Comparison of ENCODE assay signal across 18 cellular contexts in genomic region chr20:38907918-38908677, GRCh38. TPM values are rescaled to one million over a fixed set of nuclear protein-coding genes. Genes with fewer than 3 reads are reported as not detected.
DNase-seq lines count a peak whose midpoint lies in the region; ATAC-seq, FAIRE-seq and TF ChIP-seq lines count a peak whose summit lies in the region.
"Had no signal": no experiment of that assay in that cellular context is flagged by ENCODE, and none has a peak within 500 bp of the region (broad histone marks: within the 10 kb centered on the region; RNA-seq: fewer than 3 reads in every experiment).

No MANE protein-coding gene starts in this region.

- H3K4me1 Mint-ChIP-seq in effector memory CD8-positive, alpha-beta T cell (ENCODE audit: low read depth in 2 of 2), result peaks cover 11 to 22% of the 10 kb centered on the region in 2 donors
- H3K4me1 Mint-ChIP-seq: CD14-positive monocyte, GM23338 had no signal

- no peak for TF ChIP-seq CTCF in A549 (IDR thresholded peaks at IDR 0.05)
- TF ChIP-seq CTCF in Panc1 (IDR thresholded peaks at IDR 0.05), result no peak
- no peak for TF ChIP-seq CTCF in spleen (IDR thresholded peaks at IDR 0.05 in 8 of 11, conservative IDR thresholded peaks at IDR 0.05 in 3 of 11)

- H3K27me3 Mint-ChIP-seq in effector memory CD8-positive, alpha-beta T cell, result no peaks in the 10 kb centered on the region

- no peak overlapping the region for H3K4me3 Mint-ChIP-seq in effector memory CD8-positive, alpha-beta T cell
- H3K4me3 Mint-ChIP-seq: CD14-positive monocyte, GM23338 had no signal

- CTCF ChIA-PET in A549 (lab: Yijun Ruan, JAX) (interaction anchor here (1.1 to 2.5 kb wide), 5 partner anchors 11 to 48 kb away, joined by 3 to 11 read pairs (median 4); partner anchors contain the start of gene FAM83D), Panc1 (lab: Charles Lee) (no interaction called here)

- H3K4me1 ChIP-seq in A549 (peaks cover 9% of the 10 kb centered on the region), Panc1 (ENCODE audit: control insufficient read depth, insufficient read depth, low read length) (no peaks in the 10 kb centered on the region), spleen (no peaks in the 10 kb centered on the region)

- peak; percentile 20 to 40; a peak in 2 of 6 replicates for ATAC-seq in A549
- peak; percentile 34; the same call in 1 of the 2 replicates for ATAC-seq in Panc1
- no peak for ATAC-seq in effector memory CD8-positive, alpha-beta T cell (replicated peaks)
- ATAC-seq: GM23338, PC-3 had no signal

- peaks cover 87% of the 10 kb centered on the region for H3K36me3 Mint-ChIP-seq in effector memory CD8-positive, alpha-beta T cell (ENCODE audit: insufficient read depth)

- no TSS peak for BruUV-seq in Panc1 (replicated peaks; lab: Mats Ljungman, UMichigan)

- POLR2A ChIA-PET in A549 (lab: Yijun Ruan, JAX), result no interaction called here
- POLR2A ChIA-PET in Panc1 (lab: Charles Lee), result no interaction called here

- H3K9me3 ChIP-seq in A549 (no peaks in the 10 kb centered on the region), Panc1 (ENCODE audit: control insufficient read depth, insufficient read depth, low read depth, low read length) (no peaks in the 10 kb centered on the region), spleen (peaks cover 0 to 15% (median 9%) of the 10 kb centered on the region in 8 donors)

- no peak overlapping the region for H3K27ac ChIP-seq in A549
- H3K27ac ChIP-seq in Panc1 (ENCODE audit: low read length), result no peak overlapping the region
- no peak overlapping the region for H3K27ac ChIP-seq in spleen

- intact Hi-C loops in Panc1 (cut with micrococcal nuclease; ENCODE audit: unreplicated experiment), result no loop called here
- intact Hi-C loops in spleen (cut with DNase I; ENCODE audit: low total_unique reads), result no loop called here

- no peak for FAIRE-seq in A549 (lab: Jason Lieb, UNC)
- FAIRE-seq: GM12892 had no signal

- TF ChIP-seq POLR2A in A549 (IDR thresholded peaks at IDR 0.05; ENCODE audit: low read length) (no peak), spleen (IDR thresholded peaks at IDR 0.05) (no peak)

- no peaks in the 10 kb centered on the region for H3K27me3 ChIP-seq in Panc1 (ENCODE audit: control insufficient read depth, insufficient read depth, low read length)
- H3K27me3 ChIP-seq in spleen (replicated peaks in 1 of 7), result no peaks in the 10 kb centered on the region

- no peaks in the 10 kb centered on the region for H3K36me3 ChIP-seq in Panc1 (ENCODE audit: control insufficient read depth, insufficient read depth, low read length)
- peaks cover 0 to 100% (median 80%) of the 10 kb centered on the region in 6 donors for H3K36me3 ChIP-seq in spleen

- no peak for TF ChIP-seq RAD21 in A549 (conservative IDR thresholded peaks at IDR 0.05 in 1 of 2, IDR thresholded peaks at IDR 0.05 in 1 of 2)

- 85% methylated on average over 10 of the region's 13 CpGs for WGBS in A549 (ENCODE audit: missing lambda C conversion rate)
- WGBS in spleen, 5 donors, result 93 to 96% (median 96%) methylated on average over 7 to 13 of the region's 13 CpGs

- DNase-seq in A549 (ENCODE audit: low read depth in 1 of 2, low spot score in 1 of 2), result no peak
- no peak for DNase-seq in Panc1 (ENCODE audit: low read depth, low spot score)
- DNase-seq in effector memory CD8-positive, alpha-beta T cell, result no peak
- peak; percentile 59 for DNase-seq in spleen
- no peak for DNase-seq in KG1 (lab: John Stamatoyannopoulos, UW)
- no peak for DNase-seq in NCI-H2107 (lab: John Stamatoyannopoulos, UW)
- DNase-seq in effector CD8-positive, alpha-beta T cell (lab: John Stamatoyannopoulos, UW), result no peak
- DNase-seq: COR-L47, GF-D8, KBM-7, NCI-H1436, NCI-H2081, NCI-H510A, NCI-H774, PC-3 had no signal

- TF ChIP-seq EP300 in A549 (IDR thresholded peaks at IDR 0.05), result no peak

- in situ Hi-C loops in Panc1 (cut with HindIII; ENCODE audit: low pct_unique_long_range_greater_than_20kb, low sequenced_read_pairs), result no loop called here

- no peak overlapping the region for H3K4me2 ChIP-seq in A549
- H3K4me2 ChIP-seq: GM23338 had no signal

- no peaks in the 10 kb centered on the region for H3K9me3 Mint-ChIP-seq in effector memory CD8-positive, alpha-beta T cell
- H3K9me3 Mint-ChIP-seq: GM23338 had no signal

- H3K4me3 ChIP-seq in A549, result no peak overlapping the region
- H3K4me3 ChIP-seq in Panc1 (ENCODE audit: low read depth in 2 of 2, low read length in 2 of 2), result no peak overlapping the region
- H3K4me3 ChIP-seq in spleen, result no peak overlapping the region
- H3K4me3 ChIP-seq: GM23338 had no signal

- peak overlapping the region; percentile 38 to 44 for H3K27ac Mint-ChIP-seq in effector memory CD8-positive, alpha-beta T cell
- H3K27ac Mint-ChIP-seq: CD14-positive monocyte, GM23338 had no signal

TF ChIP-seq in A549, 52 proteins besides CTCF, POLR2A, EP300 and RAD21 (continues in another document):
- TF ChIP-seq, protein P1, sequence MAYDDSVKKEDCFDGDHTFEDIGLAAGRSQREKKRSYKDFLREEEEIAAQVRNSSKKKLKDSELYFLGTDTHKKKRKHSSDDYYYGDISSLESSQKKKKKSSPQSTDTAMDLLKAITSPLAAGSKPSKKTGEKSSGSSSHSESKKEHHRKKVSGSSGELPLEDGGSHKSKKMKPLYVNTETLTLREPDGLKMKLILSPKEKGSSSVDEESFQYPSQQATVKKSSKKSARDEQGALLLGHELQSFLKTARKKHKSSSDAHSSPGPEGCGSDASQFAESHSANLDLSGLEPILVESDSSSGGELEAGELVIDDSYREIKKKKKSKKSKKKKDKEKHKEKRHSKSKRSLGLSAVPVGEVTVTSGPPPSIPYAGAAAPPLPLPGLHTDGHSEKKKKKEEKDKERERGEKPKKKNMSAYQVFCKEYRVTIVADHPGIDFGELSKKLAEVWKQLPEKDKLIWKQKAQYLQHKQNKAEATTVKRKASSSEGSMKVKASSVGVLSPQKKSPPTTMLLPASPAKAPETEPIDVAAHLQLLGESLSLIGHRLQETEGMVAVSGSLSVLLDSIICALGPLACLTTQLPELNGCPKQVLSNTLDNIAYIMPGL (CRISPR knock-in tag; IDR thresholded peaks at IDR 0.05; ENCODE audit: borderline replicate concordance), result no peak
- TF ChIP-seq ZNF302 (CRISPR knock-in tag; IDR thresholded peaks at IDR 0.05) (no peak), CEBPB (IDR thresholded peaks at IDR 0.05) (no peak), JUNB (IDR thresholded peaks at IDR 0.05) (no peak), HES2 (IDR thresholded peaks at IDR 0.05) (no peak), CHD4 (IDR thresholded peaks at IDR 0.05; ENCODE audit: borderline replicate concordance) (no peak), KDM1A (IDR thresholded peaks at IDR 0.05; ENCODE audit: low read depth) (no peak), NFE2L2 (conservative IDR thresholded peaks at IDR 0.05; ENCODE audit: low read length) (no peak), HOXB13 (CRISPR knock-in tag; IDR thresholded peaks at IDR 0.05; ENCODE audit: low read depth) (no peak), REST (IDR thresholded peaks at IDR 0.05) (no peak)

RNA-seq across cellular contexts. Expression of gene FAM83D, which starts 18.1 kb away (rescaled TPM):
- polyA plus RNA-seq in A549 (2011; rRNA removed) (53.5 and 57.1 TPM in 2 replicates), A549 (2017; fragmentation: RNase III; extraction: RNeasy Plus Mini Kit Qiagen cat#74134 plus additional on column Dnase treatment) (53.4 to 59.5 TPM (median 58.3 TPM) in 3 replicates), spleen (1 to 10 TPM in 2 of 3 donors, under 1 TPM in 1; 0.76 to 1.2 (median 1.2) TPM)
- 71.4 and 81.1 TPM in 2 replicates for polyA plus RNA-seq in A549 (2012; cell fraction: cytosol; rRNA removed)
- polyA plus RNA-seq in A549 (2012; cell fraction: nucleus; rRNA removed), result 79.7 and 80.4 TPM in 2 replicates
- 36.8 and 39.8 TPM in 2 replicates for polyA minus RNA-seq in A549 (2011; rRNA and poly(A)+ RNA removed)
- total RNA-seq in Panc1 (2021; ENCODE audit: unreplicated experiment) (30.9 TPM), spleen (1 to 10 TPM in 5 of 7 donors, under 1 TPM in 2; 0.46 to 3.0 (median 1.5) TPM)
- 14.5 TPM for polyA plus RNA-seq in Panc1 (2012; ENCODE audit: insufficient read length)

RNA-seq across cellular contexts. Expression of gene DHX35, which starts 54.0 kb away (rescaled TPM):
- polyA plus RNA-seq in A549 (2011; rRNA removed), result 13.8 and 14.4 TPM in 2 replicates
- 10.5 and 10.8 TPM in 2 replicates for polyA plus RNA-seq in A549 (2012; cell fraction: cytosol; rRNA removed)
- 19.9 and 26.7 TPM in 2 replicates for polyA plus RNA-seq in A549 (2012; cell fraction: nucleus; rRNA removed)
- 7.7 to 8.1 TPM (median 7.8 TPM) in 3 replicates for polyA plus RNA-seq in A549 (2017; fragmentation: RNase III; extraction: RNeasy Plus Mini Kit Qiagen cat#74134 plus additional on column Dnase treatment)
- 15.3 and 15.9 TPM in 2 replicates for polyA minus RNA-seq in A549 (2011; rRNA and poly(A)+ RNA removed)
- 12.2 TPM for total RNA-seq in Panc1 (2021; ENCODE audit: unreplicated experiment)
- polyA plus RNA-seq in Panc1 (2012; ENCODE audit: insufficient read length), result 8.4 TPM
- total RNA-seq in spleen, result 10 to 100 TPM in 6 of 7 donors, 1 to 10 TPM in 1; 9.0 to 16.4 (median 12.3) TPM
- polyA plus RNA-seq in spleen, result 1 to 10 TPM; 4.7 to 8.1 (median 5.3) TPM
